In genomic region chr2:3768960-3769765, GRCh38 we compare ENCODE assay signal across 17 cellular contexts.
DNase-seq lines count a peak whose midpoint lies in the region; ATAC-seq, FAIRE-seq and TF ChIP-seq lines count a peak whose summit lies in the region.
"Had no signal": no experiment of that assay in that cellular context is flagged by ENCODE, and none has a peak within 500 bp of the region (broad histone marks: within the 10 kb centered on the region; RNA-seq: fewer than 3 reads in every experiment).

No MANE protein-coding gene starts in this region.

- H3K4me2 ChIP-seq in A549 = no peak overlapping the region
- no peak overlapping the region for H3K4me2 ChIP-seq in neural progenitor cell
- no peak overlapping the region for H3K4me2 ChIP-seq in MM.1S (ENCODE audit: low read depth, low read length)
- H3K4me2 ChIP-seq: BLaER1 treated with 17β-estradiol and CSF1 and Interleukin-3, amounts not matched to agents 10 nM and 100 nM had no signal

- H3K9ac ChIP-seq in neural progenitor cell = no peak overlapping the region
- no peak overlapping the region for H3K9ac ChIP-seq in MM.1S (ENCODE audit: low read length)
- H3K9ac ChIP-seq: BLaER1 treated with 17β-estradiol and CSF1 and Interleukin-3, amounts not matched to agents 10 nM and 100 nM had no signal

- H3K4me1 ChIP-seq in A549 = no peaks in the 10 kb centered on the region
- H3K4me1 ChIP-seq in neural progenitor cell = no peaks in the 10 kb centered on the region
- H3K4me1 ChIP-seq in MM.1S (ENCODE audit: low read length) = no peaks in the 10 kb centered on the region
- H3K4me1 ChIP-seq: BLaER1 treated with 17β-estradiol and CSF1 and Interleukin-3, amounts not matched to agents 10 nM and 100 nM; HAP-1 had no signal

- H3K27me3 Mint-ChIP-seq in neural progenitor cell (ENCODE audit: insufficient read depth, low read depth) = no peaks in the 10 kb centered on the region
- no peaks in the 10 kb centered on the region for H3K27me3 Mint-ChIP-seq in glutamatergic neuron (ENCODE audit: unreplicated experiment)

- POLR2A ChIA-PET in A549 (lab: Yijun Ruan, JAX) = no interaction called here

- H3K36me3 ChIP-seq in neural progenitor cell = no peaks in the 10 kb centered on the region
- H3K36me3 ChIP-seq in MM.1S (replicated peaks; ENCODE audit: insufficient read depth, low read length) = no peaks in the 10 kb centered on the region
- H3K36me3 ChIP-seq: BLaER1 treated with 17β-estradiol and CSF1 and Interleukin-3, amounts not matched to agents 10 nM and 100 nM; HAP-1 had no signal

- H4K20me1 ChIP-seq in neural progenitor cell (ENCODE audit: low read depth) (no peaks in the 10 kb centered on the region), MM.1S (ENCODE audit: insufficient read depth, low read length) (no peaks in the 10 kb centered on the region)
- H4K20me1 ChIP-seq: BLaER1 treated with 17β-estradiol and CSF1 and Interleukin-3, amounts not matched to agents 10 nM and 100 nM had no signal

- ATAC-seq in A549 (no peak), HG03565 (IDR thresholded peaks at IDR 0.05; ENCODE audit: unreplicated experiment) (no peak)
- ATAC-seq: CD8-positive, alpha-beta T cell had no signal

- TF ChIP-seq EP300 in A549 (IDR thresholded peaks at IDR 0.05) = no peak

- TF ChIP-seq CTCF in A549 (IDR thresholded peaks at IDR 0.05) = no peak
- TF ChIP-seq CTCF in coronary artery (IDR thresholded peaks at IDR 0.05) = no peak
- no peak for TF ChIP-seq CTCF in neural progenitor cell (IDR thresholded peaks at IDR 0.05)
- TF ChIP-seq CTCF in glutamatergic neuron (IDR thresholded peaks at IDR 0.05; ENCODE audit: partially characterized antibody, unreplicated experiment) = no peak
- TF ChIP-seq CTCF in MM.1S (IDR thresholded peaks at IDR 0.05; ENCODE audit: low read length) = no peak

- FAIRE-seq in A549 (lab: Jason Lieb, UNC) = no peak

- CTCF ChIA-PET in A549 (lab: Yijun Ruan, JAX) = interaction anchor here (1.0 to 2.9 kb wide), 5 partner anchors 10 to 76 kb away, joined by 3 to 9 read pairs (median 4); no protein-coding TSS in a partner anchor

- H3K27ac ChIP-seq in A549 (no peak overlapping the region), coronary artery (no peak overlapping the region), neural progenitor cell (no peak overlapping the region), MM.1S (ENCODE audit: low read length) (no peak overlapping the region)
- H3K27ac ChIP-seq: 22Rv1; BLaER1 treated with 17β-estradiol and CSF1 and Interleukin-3, amounts not matched to agents 10 nM and 100 nM; HL-60 had no signal

- H3K9me3 Mint-ChIP-seq in neural progenitor cell (peaks cover 3% of the 10 kb centered on the region), glutamatergic neuron (ENCODE audit: unreplicated experiment) (no peaks in the 10 kb centered on the region)
- H3K9me3 Mint-ChIP-seq: CD8-positive, alpha-beta T cell had no signal

- H3F3A ChIP-seq in neural progenitor cell (ENCODE audit: low read depth) (no peaks in the 10 kb centered on the region), MM.1S (ENCODE audit: insufficient read depth, low read length) (no peaks in the 10 kb centered on the region)

- peaks cover 5% of the 10 kb centered on the region for H3K4me1 Mint-ChIP-seq in neural progenitor cell
- no peaks in the 10 kb centered on the region for H3K4me1 Mint-ChIP-seq in glutamatergic neuron (ENCODE audit: low read depth, unreplicated experiment)
- H3K4me1 Mint-ChIP-seq: B cell had no signal

- no peak overlapping the region for H3K4me3 Mint-ChIP-seq in neural progenitor cell
- no peak overlapping the region for H3K4me3 Mint-ChIP-seq in glutamatergic neuron (ENCODE audit: unreplicated experiment)
- H3K4me3 Mint-ChIP-seq: B cell; CD8-positive, alpha-beta T cell had no signal

- no peak overlapping the region for H3K4me3 ChIP-seq in A549
- no peak overlapping the region for H3K4me3 ChIP-seq in coronary artery
- H3K4me3 ChIP-seq in neural progenitor cell = no peak overlapping the region
- H3K4me3 ChIP-seq in MM.1S (ENCODE audit: low read length) = no peak overlapping the region
- H3K4me3 ChIP-seq: BLaER1 treated with 17β-estradiol and CSF1 and Interleukin-3, amounts not matched to agents 10 nM and 100 nM; HAP-1 had no signal

- H3K79me2 ChIP-seq in neural progenitor cell (ENCODE audit: low read depth) (no peaks in the 10 kb centered on the region), MM.1S (ENCODE audit: low read length) (no peaks in the 10 kb centered on the region)

- H3K9me2 ChIP-seq in MM.1S (replicated peaks; ENCODE audit: insufficient read depth, low read length) = no peaks in the 10 kb centered on the region

- H3K9me3 ChIP-seq in A549 (no peaks in the 10 kb centered on the region), neural progenitor cell (ENCODE audit: low read depth) (no peaks in the 10 kb centered on the region), MM.1S (replicated peaks; ENCODE audit: insufficient read depth, low read length) (no peaks in the 10 kb centered on the region)
- H3K9me3 ChIP-seq: HAP-1 had no signal

- H3K27me3 ChIP-seq in neural progenitor cell (no peaks in the 10 kb centered on the region), MM.1S (replicated peaks; ENCODE audit: insufficient read depth, low read length) (no peaks in the 10 kb centered on the region)
- H3K27me3 ChIP-seq: BLaER1 treated with 17β-estradiol and CSF1 and Interleukin-3, amounts not matched to agents 10 nM and 100 nM had no signal

- TF ChIP-seq POLR2A in A549 (IDR thresholded peaks at IDR 0.05; ENCODE audit: low read length) = no peak

- H3K36me3 Mint-ChIP-seq in neural progenitor cell = no peaks in the 10 kb centered on the region
- H3K36me3 Mint-ChIP-seq in glutamatergic neuron (ENCODE audit: unreplicated experiment) = no peaks in the 10 kb centered on the region
- H3K36me3 Mint-ChIP-seq: CD8-positive, alpha-beta T cell had no signal

- no peak for TF ChIP-seq RAD21 in A549 (conservative IDR thresholded peaks at IDR 0.05 in 1 of 2, IDR thresholded peaks at IDR 0.05 in 1 of 2)

- 27% methylated on average over 21 of the region's 21 CpGs for WGBS in A549 (ENCODE audit: missing lambda C conversion rate)

- peak; percentile 4 for DNase-seq in activated CD8-positive, alpha-beta memory T cell treated with anti-CD3 and anti-CD28 coated beads for 24 hours
- no peak for DNase-seq in activated CD8-positive, alpha-beta memory T cell treated with anti-CD3 and anti-CD28 coated beads, Interleukin-2, amount 50 U/mL, for 4 hours
- DNase-seq in A549 (ENCODE audit: low read depth in 1 of 2, low spot score in 1 of 2) = no peak
- peak; percentile 47 for DNase-seq in coronary artery (ENCODE audit: low spot score)
- DNase-seq in neural progenitor cell (ENCODE audit: low spot score) = no peak
- no peak for DNase-seq in glutamatergic neuron
- no peak for DNase-seq in MM.1S
- DNase-seq: Calu3; CD8-positive, alpha-beta T cell; DMS79 treated with DMSO at 0.1 percent for 48 hours; GF-D8 had no signal

- H3K27ac Mint-ChIP-seq in neural progenitor cell = peak overlapping the region; percentile 62
- no peak overlapping the region for H3K27ac Mint-ChIP-seq in glutamatergic neuron (ENCODE audit: unreplicated experiment)
- H3K27ac Mint-ChIP-seq: B cell; CD8-positive, alpha-beta T cell had no signal

- no peak overlapping the region for H2AFZ ChIP-seq in neural progenitor cell (replicated peaks)
- no peak overlapping the region for H2AFZ ChIP-seq in MM.1S (ENCODE audit: low read length)

TF ChIP-seq in A549, 52 proteins besides CTCF, POLR2A, EP300 and RAD21:
- TF ChIP-seq CBX8 (IDR thresholded peaks at IDR 0.05) (peak; percentile 35; the same call in 1 of the 2 replicates), ZNF302 (CRISPR knock-in tag; IDR thresholded peaks at IDR 0.05) (no peak)

Comparison
In these comparisons a context has a peak if more than half of its experiments do, and no peak if none do; other contexts are left out.
1. DNase-seq: peak in activated CD8-positive, alpha-beta memory T cell treated with anti-CD3 and anti-CD28 coated beads for 24 hours (single experiment) and coronary artery (single experiment); none in activated CD8-positive, alpha-beta memory T cell treated with anti-CD3 and anti-CD28 coated beads, Interleukin-2, amount 50 U/mL, for 4 hours (single experiment), A549 (0 of 2), neural progenitor cell (single experiment), glutamatergic neuron (single experiment) and MM.1S (single experiment).